ENCODE assay signal across 9 cellular contexts in the genomic region with DNA sequence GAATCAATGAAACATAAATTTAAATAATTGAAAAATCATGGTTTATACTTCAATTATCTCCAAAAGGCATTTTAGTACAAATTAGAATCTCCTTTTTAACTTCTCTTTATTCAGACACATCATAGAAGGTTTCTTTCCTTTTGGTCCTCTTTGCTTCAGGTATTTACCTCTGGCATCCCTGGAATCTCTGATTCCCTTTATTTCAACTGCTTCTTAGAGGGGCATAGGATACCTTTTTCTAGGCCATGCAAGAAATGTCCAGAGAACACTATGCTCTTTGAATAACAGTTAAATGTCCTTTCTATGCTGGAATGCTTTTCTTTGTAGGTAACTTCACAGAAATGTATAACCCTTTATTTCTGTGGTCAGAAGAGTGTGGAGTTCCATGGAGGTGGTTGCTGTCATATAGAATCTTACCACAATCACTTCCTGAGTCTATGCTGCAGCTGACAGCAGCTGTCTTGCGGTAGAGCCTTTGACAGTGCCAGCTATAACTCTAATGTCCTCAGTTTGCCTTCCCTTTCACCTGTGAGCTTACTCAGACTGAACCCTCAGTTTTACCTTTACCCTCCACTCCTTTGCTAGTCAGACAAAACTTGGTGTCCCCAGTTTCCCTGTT. TPM values are rescaled to one million over a fixed set of nuclear protein-coding genes. Genes with fewer than 3 reads are reported as not detected.
DNase-seq lines count a peak whose midpoint lies in the region; ATAC-seq and TF ChIP-seq lines count a peak whose summit lies in the region.
"Had no signal": no experiment of that assay in that cellular context is flagged by ENCODE, and none has a peak within 500 bp of the region (broad histone marks: within the 10 kb centered on the region; RNA-seq: fewer than 3 reads in every experiment).

No MANE protein-coding gene starts in this region.

- no peaks in the 10 kb centered on the region for H3K9me3 Mint-ChIP-seq in CD4-positive, alpha-beta T cell
- H3K9me3 Mint-ChIP-seq in activated T-cell treated with anti-CD3 and anti-CD28 coated beads, Interleukin-2, amount 50 U/mL, for 72 hours = no peaks in the 10 kb centered on the region

- H3K27me3 Mint-ChIP-seq in CD4-positive, alpha-beta T cell = peaks cover 19% of the 10 kb centered on the region
- H3K27me3 Mint-ChIP-seq in activated T-cell treated with anti-CD3 and anti-CD28 coated beads, Interleukin-2, amount 50 U/mL, for 72 hours (ENCODE audit: low read depth) = peaks cover 7% of the 10 kb centered on the region

- no peaks in the 10 kb centered on the region for H3K9me3 ChIP-seq in CD4-positive, alpha-beta T cell (ENCODE audit: control insufficient read depth, low read length)
- H3K9me3 ChIP-seq in lower lobe of right lung = no peaks in the 10 kb centered on the region
- H3K9me3 ChIP-seq: gastrocnemius medialis had no signal

- peak overlapping the region; percentile 5 for H3K4me3 Mint-ChIP-seq in CD4-positive, alpha-beta T cell
- H3K4me3 Mint-ChIP-seq in activated T-cell treated with anti-CD3 and anti-CD28 coated beads, Interleukin-2, amount 50 U/mL, for 72 hours = peak overlapping the region; percentile 33 to 66

- intact Hi-C loops in CD4-positive, alpha-beta T cell (cut with DNase I, micrococcal nuclease) = no loop called here
- intact Hi-C loops in posterior vena cava (cut with DNase I) (no loop called here), lower lobe of right lung (cut with DNase I) (no loop called here)

- H3K36me3 ChIP-seq in lower lobe of right lung = no peaks in the 10 kb centered on the region
- H3K36me3 ChIP-seq: gastrocnemius medialis had no signal

- DNase-seq in CD4-positive, alpha-beta T cell = no peak
- DNase-seq in activated T-cell treated with anti-CD3 and anti-CD28 coated beads, Interleukin-2, amount 50 U/mL, for 72 hours = peak; percentile 12 to 15
- DNase-seq in NCI-H1417 (lab: John Stamatoyannopoulos, UW) (no peak), posterior vena cava (ENCODE audit: low spot score) (no peak), HK-2 (ENCODE audit: unreplicated experiment) (no peak), lower lobe of right lung (no peak)
- DNase-seq: gastrocnemius medialis had no signal

- CTCF ChIA-PET in CD4-positive, alpha-beta T cell (lab: Charles Lee) = no interaction called here

- no peak overlapping the region for H3K4me3 ChIP-seq in lower lobe of right lung
- H3K4me3 ChIP-seq: gastrocnemius medialis had no signal

- POLR2A ChIA-PET in CD4-positive, alpha-beta T cell (lab: Charles Lee) = no interaction called here

- no peak for TF ChIP-seq CTCF in CD4-positive, alpha-beta T cell (IDR thresholded peaks at IDR 0.05)
- TF ChIP-seq CTCF in lower lobe of right lung (IDR thresholded peaks at IDR 0.05) = no peak

- no peak overlapping the region for H3K27ac ChIP-seq in CD4-positive, alpha-beta T cell (ENCODE audit: low read depth, low read length)
- H3K27ac ChIP-seq in lower lobe of right lung = no peak overlapping the region
- H3K27ac ChIP-seq: gastrocnemius medialis had no signal

- no peaks in the 10 kb centered on the region for H3K4me1 ChIP-seq in lower lobe of right lung
- H3K4me1 ChIP-seq: gastrocnemius medialis had no signal

- no peak overlapping the region for H3K27ac Mint-ChIP-seq in CD4-positive, alpha-beta T cell
- H3K27ac Mint-ChIP-seq in activated T-cell treated with anti-CD3 and anti-CD28 coated beads, Interleukin-2, amount 50 U/mL, for 72 hours = no peak overlapping the region

- peak; percentile 71 for ATAC-seq in CD4-positive, alpha-beta T cell (ENCODE audit: poor library complexity)
- peak; percentile 97 for ATAC-seq in GM19351 (IDR thresholded peaks at IDR 0.05; ENCODE audit: unreplicated experiment)
- peak; percentile 93 for ATAC-seq in HG03103 (IDR thresholded peaks at IDR 0.05; ENCODE audit: low read depth, unreplicated experiment)
- ATAC-seq in activated T-cell treated with anti-CD3 and anti-CD28 coated beads, Interleukin-2, amount 50 U/mL, for 72 hours (replicated peaks in 1 of 2) = peak; percentile 92 to 93
- ATAC-seq in lower lobe of right lung = no peak
- ATAC-seq: gastrocnemius medialis had no signal

- no peaks in the 10 kb centered on the region for H3K36me3 Mint-ChIP-seq in CD4-positive, alpha-beta T cell (ENCODE audit: low read depth)
- no peaks in the 10 kb centered on the region for H3K36me3 Mint-ChIP-seq in activated T-cell treated with anti-CD3 and anti-CD28 coated beads, Interleukin-2, amount 50 U/mL, for 72 hours (ENCODE audit: insufficient read depth in 2 of 2)

- peaks cover 14% of the 10 kb centered on the region for H3K4me1 Mint-ChIP-seq in CD4-positive, alpha-beta T cell (ENCODE audit: low read depth)
- H3K4me1 Mint-ChIP-seq in activated T-cell treated with anti-CD3 and anti-CD28 coated beads, Interleukin-2, amount 50 U/mL, for 72 hours (ENCODE audit: low read depth) = peaks cover 12% of the 10 kb centered on the region

- no peaks in the 10 kb centered on the region for H3K27me3 ChIP-seq in CD4-positive, alpha-beta T cell (ENCODE audit: control insufficient read depth, insufficient read depth, low read length)
- no peaks in the 10 kb centered on the region for H3K27me3 ChIP-seq in lower lobe of right lung (ENCODE audit: low read depth)
- H3K27me3 ChIP-seq: gastrocnemius medialis had no signal

RNA-seq across cellular contexts. Expression of a gene that starts 8.6 kb away (rescaled TPM):
- not detected for total RNA-seq in CD4-positive, alpha-beta T cell
- total RNA-seq in activated T-cell treated with anti-CD3 and anti-CD28 coated beads, Interleukin-2, amount 50 U/mL, for 72 hours = 1 to 10 TPM in 1 of 2 donors, not detected in 1; 1.2 TPM
- total RNA-seq in posterior vena cava (1 to 10 TPM; 1.7 to 2.9 TPM), lower lobe of right lung (24.9 TPM)

Comparison
In these comparisons a context has a peak if more than half of its experiments do, and no peak if none do; other contexts are left out.
1. ATAC-seq: peak in CD4-positive, alpha-beta T cell (single experiment), GM19351 (single experiment), HG03103 (single experiment) and activated T-cell treated with anti-CD3 and anti-CD28 coated beads, Interleukin-2, amount 50 U/mL, for 72 hours (2 of 2); none in lower lobe of right lung (0 of 2).
2. DNase-seq: peak in activated T-cell treated with anti-CD3 and anti-CD28 coated beads, Interleukin-2, amount 50 U/mL, for 72 hours (2 of 2); none in CD4-positive, alpha-beta T cell (0 of 10), NCI-H1417 (0 of 3), posterior vena cava (single experiment), HK-2 (single experiment) and lower lobe of right lung (single experiment).